8 cellular contexts compared by ENCODE assay signal in the genomic region with DNA sequence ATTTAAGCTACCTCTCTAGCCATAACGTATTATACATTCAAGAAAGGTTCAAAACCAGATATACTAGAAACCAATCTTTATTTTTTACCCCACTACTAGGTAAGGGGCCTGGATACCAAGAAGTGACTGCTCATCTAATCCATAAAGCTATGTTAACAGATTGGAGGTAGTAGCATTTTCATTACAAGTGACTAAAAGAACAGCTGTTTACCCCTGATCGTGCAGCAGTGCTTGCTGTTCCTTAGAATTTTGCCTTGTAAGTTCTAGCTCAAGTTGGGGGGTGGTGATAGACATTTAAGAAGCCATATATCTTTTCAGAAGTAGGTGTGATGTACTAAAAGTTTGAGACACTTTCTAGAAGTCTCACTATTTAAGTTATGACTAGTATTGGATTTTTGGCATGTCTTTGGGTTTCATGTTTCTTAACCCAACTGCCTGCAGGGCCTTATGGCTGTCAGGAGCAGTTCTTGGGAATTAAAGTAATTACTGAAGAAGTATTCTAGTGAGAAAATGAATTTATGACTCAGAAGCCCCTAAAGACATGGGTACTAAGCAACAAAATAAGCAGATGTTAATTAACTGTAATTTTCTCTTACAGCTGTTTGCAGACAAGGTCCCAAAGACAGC. TPM values are rescaled to one million over a fixed set of nuclear protein-coding genes. Genes with fewer than 3 reads are reported as not detected.
DNase-seq lines count a peak whose midpoint lies in the region; ATAC-seq and TF ChIP-seq lines count a peak whose summit lies in the region.

No MANE protein-coding gene starts in this region.

- DNase-seq in GM12865 (ENCODE audit: low read depth) (no peak), SJCRH30 (no peak), epithelial cell of proximal tubule (ENCODE audit: low read depth) (no peak), psoas muscle (no peak), HPDE6-E6E7 (ENCODE audit: extremely low spot score) (no peak), WERI-Rb-1 (no peak)

- H3K9me3 ChIP-seq in SJCRH30 (replicated peaks) (no peaks in the 10 kb centered on the region), psoas muscle (no peaks in the 10 kb centered on the region), WERI-Rb-1 (ENCODE audit: severe bottlenecking) (peaks cover 2% of the 10 kb centered on the region)

- ATAC-seq in psoas muscle (no peak), HG03520 (IDR thresholded peaks at IDR 0.05; ENCODE audit: unreplicated experiment) (no peak), HG03045 (IDR thresholded peaks at IDR 0.05; ENCODE audit: unreplicated experiment) (no peak)

- H3K27me3 ChIP-seq in SJCRH30 (no peaks in the 10 kb centered on the region), psoas muscle (ENCODE audit: insufficient read depth in 3 of 3, low read length in 2 of 3) (no peaks in the 10 kb centered on the region), WERI-Rb-1 (ENCODE audit: insufficient read depth, low read depth, severe bottlenecking) (no peaks in the 10 kb centered on the region)

- H3K4me1 ChIP-seq in SJCRH30 (peaks cover 7% of the 10 kb centered on the region; the same call in 1 of the 2 replicates), psoas muscle (peaks cover 11% of the 10 kb centered on the region)

- H3K27ac ChIP-seq in SJCRH30 (no peak overlapping the region), psoas muscle (peak overlapping the region; percentile 89), WERI-Rb-1 (no peak overlapping the region)

- intact Hi-C loops in psoas muscle (cut with DNase I) = loop anchor here in 1 of 2 donors (5.0 kb wide), 2 partner anchors 191 to 211 kb away; a partner anchor contains a TSS

- WGBS in psoas muscle, 3 donors = 13 to 25% (median 16%) methylated on average over 2 of the region's 2 CpGs

- H3K4me3 ChIP-seq in GM12865 (ENCODE audit: low read depth, low read length) (peak overlapping the region; percentile 99), SJCRH30 (peak overlapping the region; percentile 94), epithelial cell of proximal tubule (ENCODE audit: low read depth, low read length) (peak overlapping the region; percentile 96), psoas muscle (peak overlapping the region; percentile 70), WERI-Rb-1 (ENCODE audit: low read depth, low read length) (no peak overlapping the region)

- no peak for TF ChIP-seq CTCF in GM12865 (IDR thresholded peaks at IDR 0.05; ENCODE audit: insufficient read depth, low read depth, low read length, missing control alignments)
- no peak for TF ChIP-seq CTCF in epithelial cell of proximal tubule (conservative IDR thresholded peaks at IDR 0.05; ENCODE audit: low read depth, low read length)
- TF ChIP-seq CTCF in psoas muscle (IDR thresholded peaks at IDR 0.05) = no peak
- no peak for TF ChIP-seq CTCF in WERI-Rb-1 (IDR thresholded peaks at IDR 0.05; ENCODE audit: low read depth, low read length)

- H3K36me3 ChIP-seq in SJCRH30 (peaks cover 68% of the 10 kb centered on the region), psoas muscle (ENCODE audit: insufficient read depth in 1 of 2, low read depth in 1 of 2) (peaks cover 12 to 53% of the 10 kb centered on the region in 2 donors), WERI-Rb-1 (peaks cover 71% of the 10 kb centered on the region)

RNA-seq across cellular contexts. Expression of a gene that starts 2.3 kb away (rescaled TPM):
- total RNA-seq in SJCRH30 (2014; rRNA removed; shearing (Covaris generic)) = 4,792 and 5,450 TPM in 2 replicates
- 3,738 and 4,469 TPM in 2 replicates for total RNA-seq in epithelial cell of proximal tubule
- 100 to 1,000 TPM; 251 to 725 (median 513) TPM for total RNA-seq in psoas muscle
- polyA plus RNA-seq in psoas muscle = 1,000 to 10,000 TPM; 1,071 to 3,448 (median 1,168) TPM

RNA-seq across cellular contexts. Expression of a gene that starts 49.1 kb away (rescaled TPM):
- total RNA-seq in SJCRH30 (2014; rRNA removed; shearing (Covaris generic)) = 454 and 459 TPM in 2 replicates
- total RNA-seq in epithelial cell of proximal tubule (208 and 276 TPM in 2 replicates), psoas muscle (100 to 1,000 TPM; 121 to 155 (median 127) TPM)
- 100 to 1,000 TPM in 1 of 3 donors, 10 to 100 TPM in 2; 37.1 to 129 (median 66.5) TPM for polyA plus RNA-seq in psoas muscle

RNA-seq across cellular contexts. Expression of a gene that starts 50.1 kb away (rescaled TPM):
- total RNA-seq in SJCRH30 (2014; rRNA removed; shearing (Covaris generic)) = 9.0 and 13.3 TPM in 2 replicates
- total RNA-seq in epithelial cell of proximal tubule = 22.9 and 31.3 TPM in 2 replicates
- 10 to 100 TPM; 25.0 to 32.9 (median 28.6) TPM for total RNA-seq in psoas muscle
- 10 to 100 TPM; 11.7 to 16.0 (median 15.3) TPM for polyA plus RNA-seq in psoas muscle
